In genomic region chr19:38836438-38837303, GRCh38 we compare ENCODE assay signal across 13 cellular contexts. TPM values are rescaled to one million over a fixed set of nuclear protein-coding genes. Genes with fewer than 3 reads are reported as not detected.
DNase-seq lines count a peak whose midpoint lies in the region; TF ChIP-seq lines count a peak whose summit lies in the region.
"Had no signal": no experiment of that assay in that cellular context is flagged by ENCODE, and none has a peak within 500 bp of the region (broad histone marks: within the 10 kb centered on the region; RNA-seq: fewer than 3 reads in every experiment).

No MANE protein-coding gene starts in this region.

- intact Hi-C loops in Calu3 (cut with micrococcal nuclease; ENCODE audit: unreplicated experiment): no loop called here

- peak overlapping the region; percentile 62 for H3K27ac Mint-ChIP-seq in Calu3 (ENCODE audit: unreplicated experiment)
- H3K27ac Mint-ChIP-seq in brain: peak overlapping the region in 3 of 5 experiments; percentile 40 to 93 (median 75)

- H3K27me3 Mint-ChIP-seq in Calu3 (ENCODE audit: unreplicated experiment) (no peaks in the 10 kb centered on the region), brain (no peaks in the 10 kb centered on the region)
- H3K27me3 Mint-ChIP-seq: activated naive CD8-positive, alpha-beta T cell treated with anti-CD3 and anti-CD28 coated beads, Interleukin-2, amount 10 ng/mL, durations not matched to agents 7 days and 5 days had no signal

- peaks cover 35% of the 10 kb centered on the region for H3K4me1 Mint-ChIP-seq in Calu3 (ENCODE audit: low read depth, unreplicated experiment)
- H3K4me1 Mint-ChIP-seq in brain: peaks cover 13% of the 10 kb centered on the region

- H3K9me3 ChIP-seq in HUES64 (ENCODE audit: insufficient read depth, low read depth, low read length) (no peaks in the 10 kb centered on the region), neutrophil (no peaks in the 10 kb centered on the region)

- H3K4me3 ChIP-seq in HUES64 (ENCODE audit: low read length) (no peak overlapping the region), neutrophil (ENCODE audit: low read depth in 1 of 2, low read length in 1 of 2) (no peak overlapping the region)

- WGBS in HUES64: 94% methylated on average over 9 of the region's 10 CpGs

- H3K27ac ChIP-seq in HUES64 (ENCODE audit: low read depth, low read length) (peak overlapping the region; percentile 25; the same call in 1 of the 2 replicates), neutrophil (peak overlapping the region; percentile 29)

- no peaks in the 10 kb centered on the region for H3K9me3 Mint-ChIP-seq in Calu3 (ENCODE audit: low read depth, unreplicated experiment)
- no peaks in the 10 kb centered on the region for H3K9me3 Mint-ChIP-seq in brain
- H3K9me3 Mint-ChIP-seq: activated naive CD8-positive, alpha-beta T cell treated with anti-CD3 and anti-CD28 coated beads, Interleukin-2, amount 10 ng/mL, durations not matched to agents 7 days and 5 days had no signal

- CTCF ChIA-PET in Calu3 (lab: Charles Lee): interaction anchor here (0.6 kb wide), 1 partner anchor 78 kb away, joined by 5 read pairs; no protein-coding TSS in a partner anchor

- peaks cover 98% of the 10 kb centered on the region for H3K36me3 Mint-ChIP-seq in Calu3 (ENCODE audit: insufficient read depth, unreplicated experiment)
- peaks cover 58% of the 10 kb centered on the region for H3K36me3 Mint-ChIP-seq in brain

- no peak for TF ChIP-seq CTCF in Calu3 (IDR thresholded peaks at IDR 0.05; ENCODE audit: unreplicated experiment)
- no peak for TF ChIP-seq CTCF in brain (conservative IDR thresholded peaks at IDR 0.05)
- no peak for TF ChIP-seq CTCF in neutrophil (IDR thresholded peaks at IDR 0.05)

- peaks cover 5% of the 10 kb centered on the region; the same call in 1 of the 2 replicates for H3K4me1 ChIP-seq in HUES64 (ENCODE audit: insufficient read depth, low read length)
- peaks cover 6 to 7% of the 10 kb centered on the region in 2 experiments for H3K4me1 ChIP-seq in neutrophil (ENCODE audit: control insufficient read depth in 1 of 2, insufficient read depth in 1 of 2, low read depth in 1 of 2, low read length in 1 of 2)

- no peak overlapping the region for H3K4me3 Mint-ChIP-seq in Calu3 (ENCODE audit: low read depth, unreplicated experiment)
- H3K4me3 Mint-ChIP-seq in brain: no peak overlapping the region
- H3K4me3 Mint-ChIP-seq: activated naive CD8-positive, alpha-beta T cell treated with anti-CD3 and anti-CD28 coated beads, Interleukin-2, amount 10 ng/mL, durations not matched to agents 7 days and 5 days had no signal

- H3K9ac ChIP-seq in HUES64 (ENCODE audit: low read depth, low read length): no peak overlapping the region

- H3K27me3 ChIP-seq in HUES64 (ENCODE audit: insufficient read depth, low read length): no peaks in the 10 kb centered on the region
- H3K27me3 ChIP-seq in neutrophil: no peaks in the 10 kb centered on the region

- BruUV-seq in Calu3 (replicated peaks; lab: Mats Ljungman, UMichigan): no TSS peak

- peaks cover 65% of the 10 kb centered on the region for H3K36me3 ChIP-seq in HUES64 (ENCODE audit: insufficient read depth, low read length)
- H3K36me3 ChIP-seq in neutrophil: peaks cover 65% of the 10 kb centered on the region

- DNase-seq in Calu3 (no peak), hypothalamus (lab: John Stamatoyannopoulos, UW) (no peak), LoVo (ENCODE audit: low spot score) (no peak), NCI-H2171 treated with DMSO at 0.1 percent for 48 hours (lab: John Stamatoyannopoulos, UW) (no peak), NCI-H226 (no peak)
- DNase-seq: activated naive CD8-positive, alpha-beta T cell treated with anti-CD3 and anti-CD28 coated beads, Interleukin-2, amount 10 ng/mL, durations not matched to agents 7 days and 5 days; DMS79 treated with DMSO at 0.1 percent for 48 hours; NCI-H1694 had no signal

RNA-seq across cellular contexts. Expression of gene ECH1, which starts 5.1 kb away (rescaled TPM):
- total RNA-seq in Calu3 (2022): 253 and 291 TPM in 2 replicates
- 63.6 TPM for polyA plus RNA-seq in HUES64 (2013, experiment 1 of 2)
- 73.9 TPM for polyA plus RNA-seq in HUES64 (2013, experiment 2 of 2)
- 280 TPM for polyA plus RNA-seq in brain (ENCODE audit: insufficient read depth, low read depth, low replicate concordance)

RNA-seq across cellular contexts. Expression of gene HNRNPL, which starts 13.1 kb away (rescaled TPM):
- 383 and 408 TPM in 2 replicates for total RNA-seq in Calu3 (2022)
- polyA plus RNA-seq in HUES64 (2013, experiment 1 of 2): 575 TPM
- 561 TPM for polyA plus RNA-seq in HUES64 (2013, experiment 2 of 2)
- 465 TPM for polyA plus RNA-seq in brain (ENCODE audit: insufficient read depth, low read depth, low replicate concordance)

RNA-seq across cellular contexts. Expression of gene LGALS4, which starts 23.9 kb away (rescaled TPM):
- total RNA-seq in Calu3 (2022): 321 and 537 TPM in 2 replicates
- polyA plus RNA-seq in HUES64 (2013, experiment 1 of 2): not detected
- not detected for polyA plus RNA-seq in HUES64 (2013, experiment 2 of 2)
- 0.93 TPM for polyA plus RNA-seq in brain (ENCODE audit: insufficient read depth, low read depth, low replicate concordance)

RNA-seq across cellular contexts. Expression of gene RINL, which starts 41.4 kb away (rescaled TPM):
- 4.1 TPM in 2 replicates for total RNA-seq in Calu3 (2022)
- 3.3 TPM for polyA plus RNA-seq in HUES64 (2013, experiment 1 of 2)
- polyA plus RNA-seq in HUES64 (2013, experiment 2 of 2): 5.3 TPM
- polyA plus RNA-seq in brain (ENCODE audit: insufficient read depth, low read depth, low replicate concordance): 4.3 TPM

RNA-seq across cellular contexts. Expression of gene LGALS7B, which starts 47.7 kb away (rescaled TPM):
- total RNA-seq in Calu3 (2022): 3.2 and 4.8 TPM in 2 replicates
- polyA plus RNA-seq in HUES64 (2013, experiment 1 of 2): not detected
- polyA plus RNA-seq in HUES64 (2013, experiment 2 of 2): 1.1 TPM
- not detected for polyA plus RNA-seq in brain (ENCODE audit: insufficient read depth, low read depth, low replicate concordance)
- total RNA-seq: activated naive CD8-positive, alpha-beta T cell treated with anti-CD3 and anti-CD28 coated beads, Interleukin-2, amount 10 ng/mL, durations not matched to agents 7 days and 5 days; mesenteric fat pad; sciatic nerve had no signal
